Comparison of ENCODE assay signal across 21 cellular contexts in genomic region chr13:80022146-80022545, GRCh38.
"Had no signal": no experiment of that assay in that cellular context is flagged by ENCODE, and none has a peak within 500 bp of the region (broad histone marks: within the 10 kb centered on the region; RNA-seq: fewer than 3 reads in every experiment).

No MANE protein-coding gene starts in this region.

- H3K36me3 Mint-ChIP-seq: memory B cell; stimulated activated memory B cell treated with anti-CD40 and anti-IgM and Interleukin-4, amounts not matched to agents 10 μg/mL and 1 μg/mL and 100 μg/mL, for 72 hours; T-cell had no signal

- H3K27ac Mint-ChIP-seq: activated CD4-positive, alpha-beta T cell treated with anti-CD3 and anti-CD28 coated beads, Interleukin-2, amount 10 ng/mL, durations not matched to agents 24 days and 14 days; activated CD8-positive, alpha-beta T cell treated with anti-CD3 and anti-CD28 coated beads for 36 hours; activated naive CD4-positive, alpha-beta T cell treated with anti-CD3 and anti-CD28 coated beads for 36 hours; activated T-helper 2 cell treated with anti-CD3 and anti-CD28 coated beads, Interferon-gamma antibody, Interleukin-2, Interleukin-4, amounts not matched to agents 10 μg/mL and 5 μg/mL and 100 μg/mL, durations not matched to agents 14 hours and 24 hours and 36 hours; memory B cell; naive thymus-derived CD4-positive, alpha-beta T cell; stimulated activated memory B cell treated with anti-CD40 and anti-IgM and Interleukin-4, amounts not matched to agents 10 μg/mL and 1 μg/mL and 100 μg/mL, for 72 hours; T-cell had no signal

- ATAC-seq: activated CD8-positive, alpha-beta T cell treated with anti-CD3 and anti-CD28 coated beads for 36 hours; left ventricle myocardium superior; mucosa of descending colon; naive thymus-derived CD4-positive, alpha-beta T cell; stimulated activated memory B cell treated with anti-CD40 and anti-IgM and Interleukin-4, amounts not matched to agents 10 μg/mL and 1 μg/mL and 100 μg/mL, for 72 hours; T-cell; upper lobe of right lung had no signal

- H3K4me3 ChIP-seq: coronary artery, mucosa of descending colon, sigmoid colon, spleen, thoracic aorta, upper lobe of right lung had no signal

- H3K27me3 ChIP-seq: sigmoid colon, spleen, upper lobe of right lung had no signal

- DNase-seq: activated CD4-positive, alpha-beta T cell treated with anti-CD3 and anti-CD28 coated beads, Interleukin-2, amount 10 ng/mL, durations not matched to agents 24 days and 14 days; activated CD8-positive, alpha-beta T cell treated with anti-CD3 and anti-CD28 coated beads for 36 hours; activated naive CD4-positive, alpha-beta T cell treated with anti-CD3 and anti-CD28 coated beads for 36 hours; activated T-cell treated with anti-CD3 and anti-CD28 coated beads, Interleukin-2, amount 50 U/mL, for 1 hour; foreskin melanocyte; head of caudate nucleus; left ventricle myocardium superior; mucosa of descending colon; naive thymus-derived CD4-positive, alpha-beta T cell; sigmoid colon; spleen; stimulated activated CD4-positive, alpha-beta T cell treated with anti-CD3 and anti-CD28 coated beads, Interleukin-4, amount 100 ng/mL, for 4 hours; T-cell; upper lobe of right lung had no signal

- H3K4me1 Mint-ChIP-seq: activated CD4-positive, alpha-beta T cell treated with anti-CD3 and anti-CD28 coated beads, Interleukin-2, amount 10 ng/mL, durations not matched to agents 24 days and 14 days; central memory CD8-positive, alpha-beta T cell; memory B cell; naive thymus-derived CD4-positive, alpha-beta T cell; stimulated activated memory B cell treated with anti-CD40 and anti-IgM and Interleukin-4, amounts not matched to agents 10 μg/mL and 1 μg/mL and 100 μg/mL, for 72 hours; T-cell had no signal

- H3K9me3 Mint-ChIP-seq: activated CD4-positive, alpha-beta T cell treated with anti-CD3 and anti-CD28 coated beads, Interleukin-2, amount 10 ng/mL, durations not matched to agents 24 days and 14 days; activated CD8-positive, alpha-beta T cell treated with anti-CD3 and anti-CD28 coated beads for 36 hours; activated T-helper 2 cell treated with anti-CD3 and anti-CD28 coated beads, Interferon-gamma antibody, Interleukin-2, Interleukin-4, amounts not matched to agents 10 μg/mL and 5 μg/mL and 100 μg/mL, durations not matched to agents 14 hours and 24 hours and 36 hours; stimulated activated memory B cell treated with anti-CD40 and anti-IgM and Interleukin-4, amounts not matched to agents 10 μg/mL and 1 μg/mL and 100 μg/mL, for 72 hours had no signal

- H3K36me3 ChIP-seq: sigmoid colon, spleen, thoracic aorta, upper lobe of right lung had no signal

- H3K4me3 Mint-ChIP-seq: activated CD4-positive, alpha-beta T cell treated with anti-CD3 and anti-CD28 coated beads, Interleukin-2, amount 10 ng/mL, durations not matched to agents 24 days and 14 days; activated CD8-positive, alpha-beta T cell treated with anti-CD3 and anti-CD28 coated beads for 36 hours; activated naive CD4-positive, alpha-beta T cell treated with anti-CD3 and anti-CD28 coated beads for 36 hours; central memory CD8-positive, alpha-beta T cell; memory B cell; naive thymus-derived CD4-positive, alpha-beta T cell; stimulated activated memory B cell treated with anti-CD40 and anti-IgM and Interleukin-4, amounts not matched to agents 10 μg/mL and 1 μg/mL and 100 μg/mL, for 72 hours; T-cell had no signal

- H3K9me3 ChIP-seq: mucosa of descending colon, sigmoid colon, thoracic aorta, upper lobe of right lung had no signal

- H3K4me1 ChIP-seq: parathyroid adenoma, sigmoid colon, spleen, upper lobe of right lung had no signal

- H3K27me3 Mint-ChIP-seq: activated CD4-positive, alpha-beta T cell treated with anti-CD3 and anti-CD28 coated beads, Interleukin-2, amount 10 ng/mL, durations not matched to agents 24 days and 14 days; activated CD8-positive, alpha-beta T cell treated with anti-CD3 and anti-CD28 coated beads for 36 hours; central memory CD8-positive, alpha-beta T cell; stimulated activated memory B cell treated with anti-CD40 and anti-IgM and Interleukin-4, amounts not matched to agents 10 μg/mL and 1 μg/mL and 100 μg/mL, for 72 hours; T-cell had no signal

- H3K27ac ChIP-seq: coronary artery, parathyroid adenoma, sigmoid colon, spleen, thoracic aorta, upper lobe of right lung had no signal
